In genomic region chr10:124248646-124249045, GRCh38 we compare ENCODE assay signal across 18 cellular contexts.
DNase-seq lines count a peak whose midpoint lies in the region; ATAC-seq, FAIRE-seq and TF ChIP-seq lines count a peak whose summit lies in the region.
"Had no signal": no experiment of that assay in that cellular context is flagged by ENCODE, and none has a peak within 500 bp of the region (broad histone marks: within the 10 kb centered on the region; RNA-seq: fewer than 3 reads in every experiment).

No MANE protein-coding gene starts in this region.

- intact Hi-C loops in cardiac septum (cut with DNase I), result no loop called here
- intact Hi-C loops in GM12878 (cut with micrococcal nuclease; ENCODE audit: unreplicated experiment), result no loop called here

- H3K9me3 ChIP-seq in right atrium auricular region, result no peaks in the 10 kb centered on the region
- no peaks in the 10 kb centered on the region for H3K9me3 ChIP-seq in GM12878 (replicated peaks; ENCODE audit: control insufficient read depth, insufficient read depth, low read length)
- H3K9me3 ChIP-seq: HAP-1 had no signal

- SMC1A ChIA-PET in GM12878 (lab: Charles Lee; ENCODE audit: uncharacterized antibody, unreplicated experiment), result interaction anchor here (0.6 kb wide), 1 partner anchor 41 kb away, joined by 3 read pairs; no protein-coding TSS in a partner anchor

- H3K4me3 ChIP-seq in right atrium auricular region (no peak overlapping the region), GM12878 (no peak overlapping the region)
- H3K4me3 ChIP-seq: HAP-1 had no signal

- no peak for TF ChIP-seq RAD21 in GM12878 (IDR thresholded peaks at IDR 0.05; ENCODE audit: insufficient read depth, low read depth, low read length)

- H3K27me3 ChIP-seq in right atrium auricular region (no peaks in the 10 kb centered on the region), GM12878 (replicated peaks in 1 of 2; ENCODE audit: control insufficient read depth in 2 of 2, insufficient read depth in 2 of 2, low read length in 1 of 2) (no peaks in the 10 kb centered on the region; a peak in 1 of 4 replicates)

- no peak overlapping the region for H3K27ac Mint-ChIP-seq in stimulated activated memory B cell treated with anti-CD40 and anti-IgM and Interleukin-4, amounts not matched to agents 10 μg/mL and 1 μg/mL and 100 μg/mL, for 72 hours
- no peak overlapping the region for H3K27ac Mint-ChIP-seq in glutamatergic neuron (ENCODE audit: unreplicated experiment)
- H3K27ac Mint-ChIP-seq: CD4-positive, alpha-beta T cell had no signal

- H3K27ac ChIP-seq in right atrium auricular region (no peak overlapping the region), GM12878 (ENCODE audit: control insufficient read depth, insufficient read depth) (no peak overlapping the region)

- in situ Hi-C loops in GM12878 (cut with MboI), result no loop called here

- CTCF ChIA-PET in GM12878 (lab: Yijun Ruan, JAX), result no interaction called here

- no TSS peak for BruUV-seq in GM12878 (replicated peaks; lab: Mats Ljungman, UMichigan)

- peaks cover 56% of the 10 kb centered on the region for H3K4me1 Mint-ChIP-seq in stimulated activated memory B cell treated with anti-CD40 and anti-IgM and Interleukin-4, amounts not matched to agents 10 μg/mL and 1 μg/mL and 100 μg/mL, for 72 hours
- peaks cover 11% of the 10 kb centered on the region for H3K4me1 Mint-ChIP-seq in glutamatergic neuron (ENCODE audit: low read depth, unreplicated experiment)

- H4K20me1 ChIP-seq in GM12878 (ENCODE audit: control insufficient read depth, insufficient read depth), result no peaks in the 10 kb centered on the region

- DNase-seq in cardiac septum (ENCODE audit: low spot score) (peak; percentile 66), right atrium auricular region (ENCODE audit: low spot score) (no peak), GM12878 (ENCODE audit: low read depth, low spot score) (no peak), glutamatergic neuron (no peak), cerebellar nuclear complex (lab: John Stamatoyannopoulos, UW) (no peak)
- no peak for DNase-seq in stimulated activated CD4-positive, alpha-beta T cell treated with anti-CD3 and anti-CD28 coated beads, Interleukin-4, amount 100 ng/mL, for 4 hours
- DNase-seq: 8988T; AML-193; C1 segment of cervical spinal cord; Calu3; CD4-positive, alpha-beta T cell; DMS 273 treated with DMSO at 0.1 percent for 48 hours had no signal

- peaks cover 20% of the 10 kb centered on the region for H3K27me3 Mint-ChIP-seq in stimulated activated memory B cell treated with anti-CD40 and anti-IgM and Interleukin-4, amounts not matched to agents 10 μg/mL and 1 μg/mL and 100 μg/mL, for 72 hours
- peaks cover 7% of the 10 kb centered on the region for H3K27me3 Mint-ChIP-seq in glutamatergic neuron (ENCODE audit: unreplicated experiment)
- H3K27me3 Mint-ChIP-seq: CD4-positive, alpha-beta T cell had no signal

- no peak for TF ChIP-seq CTCF in right atrium auricular region (IDR thresholded peaks at IDR 0.05)
- TF ChIP-seq CTCF in GM12878 (IDR thresholded peaks at IDR 0.05 in 2 of 3, conservative IDR thresholded peaks at IDR 0.05 in 1 of 3; ENCODE audit: control insufficient read depth in 2 of 3, extremely low read depth in 1 of 3, insufficient read depth in 1 of 3, low read depth in 3 of 3, low read length in 3 of 3), result no peak
- no peak for TF ChIP-seq CTCF in glutamatergic neuron (IDR thresholded peaks at IDR 0.05; ENCODE audit: partially characterized antibody, unreplicated experiment)

- ATAC-seq in GM12878, result peak; percentile 75
- ATAC-seq in stimulated activated memory B cell treated with anti-CD40 and anti-IgM and Interleukin-4, amounts not matched to agents 10 μg/mL and 1 μg/mL and 100 μg/mL, for 72 hours, result peak; percentile 49
- ATAC-seq: HepG2 had no signal

- no peaks in the 10 kb centered on the region for H3K9me3 Mint-ChIP-seq in stimulated activated memory B cell treated with anti-CD40 and anti-IgM and Interleukin-4, amounts not matched to agents 10 μg/mL and 1 μg/mL and 100 μg/mL, for 72 hours
- H3K9me3 Mint-ChIP-seq in glutamatergic neuron (ENCODE audit: unreplicated experiment), result peaks cover 2% of the 10 kb centered on the region
- H3K9me3 Mint-ChIP-seq: CD4-positive, alpha-beta T cell had no signal

- POLR2A ChIA-PET in GM12878 (lab: Charles Lee), result no interaction called here

- no peaks in the 10 kb centered on the region for H3K36me3 ChIP-seq in right atrium auricular region
- H3K36me3 ChIP-seq in GM12878 (ENCODE audit: control insufficient read depth in 2 of 2, insufficient read depth in 2 of 2, low read length in 1 of 2), result no peaks in the 10 kb centered on the region
- H3K36me3 ChIP-seq: HAP-1 had no signal

- RAD21 ChIA-PET in GM12878 (lab: Charles Lee; ENCODE audit: unreplicated experiment), result no interaction called here

- no peak overlapping the region for H2AFZ ChIP-seq in GM12878 (ENCODE audit: control insufficient read depth, low read depth, low read length)

- no peaks in the 10 kb centered on the region for H3K79me2 ChIP-seq in GM12878 (ENCODE audit: control insufficient read depth, insufficient read depth, low read length)

- no peak overlapping the region for H3K4me3 Mint-ChIP-seq in stimulated activated memory B cell treated with anti-CD40 and anti-IgM and Interleukin-4, amounts not matched to agents 10 μg/mL and 1 μg/mL and 100 μg/mL, for 72 hours
- H3K4me3 Mint-ChIP-seq in glutamatergic neuron (ENCODE audit: unreplicated experiment), result no peak overlapping the region
- H3K4me3 Mint-ChIP-seq: CD4-positive, alpha-beta T cell had no signal

- peaks cover 0 to 9% of the 10 kb centered on the region in 2 donors for H3K4me1 ChIP-seq in right atrium auricular region
- peaks cover 44% of the 10 kb centered on the region for H3K4me1 ChIP-seq in GM12878 (ENCODE audit: control insufficient read depth, insufficient read depth, low read length)
- H3K4me1 ChIP-seq: HAP-1 had no signal

- H3K4me2 ChIP-seq in GM12878 (ENCODE audit: control insufficient read depth, insufficient read depth), result peak overlapping the region; percentile 47; the same call in 1 of the 2 replicates

- no peak for TF ChIP-seq POLR2A in GM12878 (IDR thresholded peaks at IDR 0.05; ENCODE audit: low read depth, low read length)

- TF ChIP-seq EP300 in GM12878 (IDR thresholded peaks at IDR 0.05; ENCODE audit: borderline replicate concordance in 1 of 2, control insufficient read depth in 1 of 2, low read depth in 2 of 2, low read length in 2 of 2), result no peak

- WGBS in GM12878 (ENCODE audit: insufficient coverage, insufficient replicate concordance, low lambda C conversion rate, missing lambda C conversion rate), result under 1% methylated on average over 7 of the region's 7 CpGs

- FAIRE-seq in GM12878 (lab: Jason Lieb, UNC), result no peak
- FAIRE-seq: GM12892, H1, HepG2, HTR-8/SVneo had no signal

- no peaks in the 10 kb centered on the region for H3K36me3 Mint-ChIP-seq in stimulated activated memory B cell treated with anti-CD40 and anti-IgM and Interleukin-4, amounts not matched to agents 10 μg/mL and 1 μg/mL and 100 μg/mL, for 72 hours
- no peaks in the 10 kb centered on the region for H3K36me3 Mint-ChIP-seq in glutamatergic neuron (ENCODE audit: unreplicated experiment)

- no peak overlapping the region for H3K9ac ChIP-seq in GM12878 (ENCODE audit: control insufficient read depth, insufficient read depth, low read length)

TF ChIP-seq in GM12878, 131 proteins besides CTCF, POLR2A, EP300 and RAD21 (continues in another document):
- no peak for TF ChIP-seq CHD1 (IDR thresholded peaks at IDR 0.05; ENCODE audit: low read depth, low read length)
- no peak for TF ChIP-seq NKRF (conservative IDR thresholded peaks at IDR 0.05)
- peak; percentile 47; the same call in 1 of the 2 replicates for TF ChIP-seq IKZF1 (conservative IDR thresholded peaks at IDR 0.05)
- no peak for TF ChIP-seq EED (IDR thresholded peaks at IDR 0.05; ENCODE audit: low read depth)
- no peak for TF ChIP-seq ETV6 (conservative IDR thresholded peaks at IDR 0.05 in 1 of 2, IDR thresholded peaks at IDR 0.05 in 1 of 2; ENCODE audit: borderline replicate concordance in 1 of 2, low read depth in 1 of 2)
- no peak for TF ChIP-seq PML (IDR thresholded peaks at IDR 0.05; ENCODE audit: low read length)
- peak; percentile 24; the same call in 1 of the 2 replicates for TF ChIP-seq ATF7 (IDR thresholded peaks at IDR 0.05; ENCODE audit: low read depth)
